Comparison of ENCODE assay signal across 8 cellular contexts in the genomic region with DNA sequence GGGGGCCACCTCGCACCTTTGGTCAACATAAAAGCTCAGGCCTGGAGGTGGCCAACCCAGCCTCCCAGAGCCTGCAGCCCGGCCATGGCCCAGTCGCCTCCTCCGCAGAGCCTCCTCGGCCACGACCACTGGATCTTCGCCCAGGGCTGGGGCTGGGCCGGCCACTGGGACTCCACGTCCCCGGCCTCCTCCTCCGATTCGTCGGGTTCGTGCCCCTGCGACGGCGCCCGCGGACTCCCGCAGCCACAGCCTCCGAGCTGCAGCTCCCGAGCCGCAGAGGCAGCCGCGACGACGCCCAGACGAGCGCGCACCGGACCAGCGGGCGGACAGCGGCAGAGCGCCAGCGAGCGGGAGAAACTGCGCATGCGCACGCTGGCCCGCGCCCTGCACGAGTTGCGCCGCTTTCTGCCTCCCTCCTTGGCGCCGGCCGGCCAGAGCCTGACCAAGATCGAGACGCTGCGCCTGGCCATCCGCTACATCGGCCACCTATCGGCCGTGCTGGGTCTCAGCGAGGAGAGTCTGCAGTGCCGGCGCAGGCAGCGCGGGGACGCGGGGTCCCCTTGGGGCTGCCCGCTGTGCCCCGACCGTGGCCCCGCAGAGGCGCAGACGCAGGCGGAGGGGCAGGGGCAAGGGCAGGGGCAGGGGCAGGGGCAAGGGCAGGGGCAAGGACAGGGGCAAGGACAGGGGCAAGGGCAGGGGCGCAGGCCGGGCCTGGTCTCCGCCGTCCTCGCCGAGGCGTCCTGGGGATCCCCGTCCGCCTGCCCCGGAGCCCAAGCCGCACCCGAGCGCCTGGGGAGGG. TPM values are rescaled to one million over a fixed set of nuclear protein-coding genes. Genes with fewer than 3 reads are reported as not detected.
DNase-seq lines count a peak whose midpoint lies in the region; ATAC-seq and TF ChIP-seq lines count a peak whose summit lies in the region.

Gene MESP2 (plus strand): TSS at position 59 of the 799 bp plus-strand sequence. CDS start 26 bp downstream, at position 85.

- H3K9ac ChIP-seq in Karpas-422 (ENCODE audit: low read length), result no peak within 1 kb of the TSS

- peaks cover 42% of the 10 kb centered on the region for H3K27me3 Mint-ChIP-seq in WTC11 (ENCODE audit: low read depth)

- POLR2A ChIA-PET in WTC11 (lab: Charles Lee), result interaction anchor here (0.6 kb wide), 2 partner anchors 9 to 306 kb away, joined by 3 read pairs; no protein-coding TSS in a partner anchor

- H3K36me3 ChIP-seq in BE2C (no peaks in the 10 kb centered on the region), Karpas-422 (ENCODE audit: insufficient read depth, low read length) (no peaks in the 10 kb centered on the region)

- H3K4me1 Mint-ChIP-seq in WTC11, result 0 out of 2 replicates have a peak, but pooled peaks cover 2% of the 10 kb centered on the region

- H3K4me3 ChIP-seq in BE2C (ENCODE audit: low read depth, low read length), result peak within 1 kb of the TSS; percentile 24
- H3K4me3 ChIP-seq in NB4 (ENCODE audit: low read depth, low read length), result no peak within 1 kb of the TSS
- no peak within 1 kb of the TSS for H3K4me3 ChIP-seq in Karpas-422 (ENCODE audit: low read length)

- H3K27me3 ChIP-seq in BE2C, result no peaks in the 10 kb centered on the region
- no peaks in the 10 kb centered on the region for H3K27me3 ChIP-seq in Karpas-422 (ENCODE audit: low read length)

- no peak for TF ChIP-seq POLR2A in NB4 (IDR thresholded peaks at IDR 0.05; ENCODE audit: extremely low read depth, insufficient read length)

- no peaks in the 10 kb centered on the region for H3K9me3 Mint-ChIP-seq in WTC11

- CTCF ChIA-PET in WTC11 (lab: Charles Lee), result interaction anchor here (0.7 to 7.1 kb wide), 7 partner anchors 15 to 122 kb away, joined by 3 to 63 read pairs (median 3); no protein-coding TSS in a partner anchor

- no peaks in the 10 kb centered on the region for H3K9me2 ChIP-seq in Karpas-422 (replicated peaks; ENCODE audit: insufficient read depth, low read length)

- H3K4me1 ChIP-seq in BE2C, result no peaks in the 10 kb centered on the region
- H3K4me1 ChIP-seq in Karpas-422 (ENCODE audit: low read length), result no peaks in the 10 kb centered on the region

- peak; percentile 23; the same call in 1 of the 2 replicates for TF ChIP-seq CTCF in BE2C (IDR thresholded peaks at IDR 0.05; ENCODE audit: low read depth, low read length)
- TF ChIP-seq CTCF in NB4 (IDR thresholded peaks at IDR 0.05; ENCODE audit: low read depth, low read length), result peak; percentile 13
- TF ChIP-seq CTCF in WTC11 (IDR thresholded peaks at IDR 0.05), result no peak

- no peaks in the 10 kb centered on the region for H4K20me1 ChIP-seq in Karpas-422 (ENCODE audit: insufficient read depth, low read depth, low read length)

- ATAC-seq in GM19463 (IDR thresholded peaks at IDR 0.05; ENCODE audit: unreplicated experiment) (peak; percentile 56), WTC11 (peak; percentile 96)

- DNase-seq in BE2C, result peak; percentile 86
- peak; percentile 84 for DNase-seq in NB4 (ENCODE audit: low read depth)
- DNase-seq in WTC11 (ENCODE audit: low spot score), result peak; percentile 91
- peak; percentile 70 for DNase-seq in cerebellar cortex (ENCODE audit: low spot score)
- peak; percentile 42 for DNase-seq in kidney glomerular epithelial cell (lab: John Stamatoyannopoulos, UW)
- peak; percentile 51 for DNase-seq in stimulated activated CD4-positive, alpha-beta T cell treated with anti-CD3 and anti-CD28 coated beads, Interleukin-12 subunit alpha, Interleukin-12 subunit beta, amount 100 ng/mL, for 4 hours
- no peak for DNase-seq in Karpas-422

- H3K27ac ChIP-seq in Karpas-422 (ENCODE audit: low read length), result no peak within 1 kb of the TSS

- H3K36me3 Mint-ChIP-seq in WTC11, result no peaks in the 10 kb centered on the region

- H3K27ac Mint-ChIP-seq in WTC11, result no peak within 1 kb of the TSS

- H3K9me3 ChIP-seq in BE2C, result no peaks in the 10 kb centered on the region
- no peaks in the 10 kb centered on the region for H3K9me3 ChIP-seq in Karpas-422 (ENCODE audit: low read length)

- H3K4me3 Mint-ChIP-seq in WTC11, result peak within 1 kb of the TSS; percentile 60

- H3K79me2 ChIP-seq in Karpas-422 (ENCODE audit: low read length), result no peaks in the 10 kb centered on the region

- H2AFZ ChIP-seq in Karpas-422 (ENCODE audit: low read length), result no peak within 1 kb of the TSS

- H3K4me2 ChIP-seq in Karpas-422 (ENCODE audit: low read depth, low read length, poor library complexity, severe bottlenecking), result no peak within 1 kb of the TSS

TF ChIP-seq in WTC11, 78 proteins besides CTCF, POLR2A, EP300 and RAD21 (continues in another document):
- TF ChIP-seq ZNF232 (CRISPR knock-in tag; IDR thresholded peaks at IDR 0.05) (peak; percentile 88; the same call in 1 of the 2 replicates), PRRX2 (CRISPR knock-in tag; IDR thresholded peaks at IDR 0.05) (no peak), ELF4 (CRISPR knock-in tag; IDR thresholded peaks at IDR 0.05; ENCODE audit: low read depth) (peak; percentile 84; the same call in 1 of the 2 replicates), FOXK1 (CRISPR knock-in tag; IDR thresholded peaks at IDR 0.05) (peak; percentile 93), ZNF281 (CRISPR knock-in tag; IDR thresholded peaks at IDR 0.05) (peak; percentile 75), ETV6 (CRISPR knock-in tag; IDR thresholded peaks at IDR 0.05) (peak; percentile 97)
- TF ChIP-seq, protein P1, sequence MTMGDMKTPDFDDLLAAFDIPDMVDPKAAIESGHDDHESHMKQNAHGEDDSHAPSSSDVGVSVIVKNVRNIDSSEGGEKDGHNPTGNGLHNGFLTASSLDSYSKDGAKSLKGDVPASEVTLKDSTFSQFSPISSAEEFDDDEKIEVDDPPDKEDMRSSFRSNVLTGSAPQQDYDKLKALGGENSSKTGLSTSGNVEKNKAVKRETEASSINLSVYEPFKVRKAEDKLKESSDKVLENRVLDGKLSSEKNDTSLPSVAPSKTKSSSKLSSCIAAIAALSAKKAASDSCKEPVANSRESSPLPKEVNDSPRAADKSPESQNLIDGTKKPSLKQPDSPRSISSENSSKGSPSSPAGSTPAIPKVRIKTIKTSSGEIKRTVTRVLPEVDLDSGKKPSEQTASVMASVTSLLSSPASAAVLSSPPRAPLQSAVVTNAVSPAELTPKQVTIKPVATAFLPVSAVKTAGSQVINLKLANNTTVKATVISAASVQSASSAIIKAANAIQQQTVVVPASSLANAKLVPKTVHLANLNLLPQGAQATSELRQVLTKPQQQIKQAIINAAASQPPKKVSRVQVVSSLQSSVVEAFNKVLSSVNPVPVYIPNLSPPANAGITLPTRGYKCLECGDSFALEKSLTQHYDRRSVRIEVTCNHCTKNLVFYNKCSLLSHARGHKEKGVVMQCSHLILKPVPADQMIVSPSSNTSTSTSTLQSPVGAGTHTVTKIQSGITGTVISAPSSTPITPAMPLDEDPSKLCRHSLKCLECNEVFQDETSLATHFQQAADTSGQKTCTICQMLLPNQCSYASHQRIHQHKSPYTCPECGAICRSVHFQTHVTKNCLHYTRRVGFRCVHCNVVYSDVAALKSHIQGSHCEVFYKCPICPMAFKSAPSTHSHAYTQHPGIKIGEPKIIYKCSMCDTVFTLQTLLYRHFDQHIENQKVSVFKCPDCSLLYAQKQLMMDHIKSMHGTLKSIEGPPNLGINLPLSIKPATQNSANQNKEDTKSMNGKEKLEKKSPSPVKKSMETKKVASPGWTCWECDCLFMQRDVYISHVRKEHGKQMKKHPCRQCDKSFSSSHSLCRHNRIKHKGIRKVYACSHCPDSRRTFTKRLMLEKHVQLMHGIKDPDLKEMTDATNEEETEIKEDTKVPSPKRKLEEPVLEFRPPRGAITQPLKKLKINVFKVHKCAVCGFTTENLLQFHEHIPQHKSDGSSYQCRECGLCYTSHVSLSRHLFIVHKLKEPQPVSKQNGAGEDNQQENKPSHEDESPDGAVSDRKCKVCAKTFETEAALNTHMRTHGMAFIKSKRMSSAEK (CRISPR knock-in tag; IDR thresholded peaks at IDR 0.05; ENCODE audit: borderline replicate concordance), result no peak
- TF ChIP-seq, protein P2, sequence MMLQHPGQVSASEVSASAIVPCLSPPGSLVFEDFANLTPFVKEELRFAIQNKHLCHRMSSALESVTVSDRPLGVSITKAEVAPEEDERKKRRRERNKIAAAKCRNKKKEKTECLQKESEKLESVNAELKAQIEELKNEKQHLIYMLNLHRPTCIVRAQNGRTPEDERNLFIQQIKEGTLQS (CRISPR knock-in tag; conservative IDR thresholded peaks at IDR 0.05), result no peak
- TF ChIP-seq, protein P3, sequence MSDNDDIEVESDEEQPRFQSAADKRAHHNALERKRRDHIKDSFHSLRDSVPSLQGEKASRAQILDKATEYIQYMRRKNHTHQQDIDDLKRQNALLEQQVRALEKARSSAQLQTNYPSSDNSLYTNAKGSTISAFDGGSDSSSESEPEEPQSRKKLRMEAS (CRISPR knock-in tag; IDR thresholded peaks at IDR 0.05), result peak; percentile 99

RNA-seq across cellular contexts. Expression of gene MESP2, which starts in this region (rescaled TPM):
- polyA plus RNA-seq in BE2C (2012; ENCODE audit: insufficient read depth, insufficient read length, low read depth), result not detected
- 0.66 to 1.0 TPM (median 0.68 TPM) in 3 replicates for total RNA-seq in WTC11 (2021)
- not detected in 2 replicates for total RNA-seq in Karpas-422 (2014; rRNA removed; shearing (Covaris generic); ENCODE audit: low replicate concordance)
